In the genomic region with DNA sequence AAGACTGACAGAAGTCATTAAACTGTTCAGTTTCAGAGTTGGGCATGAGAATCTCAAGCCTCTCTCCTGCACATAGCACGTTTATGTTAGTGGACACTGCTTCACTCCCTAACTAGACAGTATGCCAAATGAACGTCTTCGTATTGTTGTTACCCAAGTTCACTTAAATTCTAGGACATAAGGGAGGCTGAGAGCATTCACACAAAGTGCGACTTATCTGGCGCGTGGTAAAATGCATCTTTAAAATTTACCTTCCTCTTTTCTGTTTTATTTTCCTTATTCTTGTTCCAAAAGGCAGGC, we compare ENCODE assay signal across 24 cellular contexts.
DNase-seq lines count a peak whose midpoint lies in the region; ATAC-seq and TF ChIP-seq lines count a peak whose summit lies in the region.
"Had no signal": no experiment of that assay in that cellular context is flagged by ENCODE, and none has a peak within 500 bp of the region (broad histone marks: within the 10 kb centered on the region; RNA-seq: fewer than 3 reads in every experiment).

No MANE protein-coding gene starts in this region.

- no peak for TF ChIP-seq CTCF in gastroesophageal sphincter (IDR thresholded peaks at IDR 0.05)
- TF ChIP-seq CTCF in nephron (IDR thresholded peaks at IDR 0.05; ENCODE audit: unreplicated experiment in 3 of 3), result no peak
- no peak for TF ChIP-seq CTCF in thoracic aorta (IDR thresholded peaks at IDR 0.05)

- no peak for DNase-seq in thoracic aorta (ENCODE audit: low spot score)
- DNase-seq in DMS79 treated with DMSO at 0.1 percent for 48 hours (lab: John Stamatoyannopoulos, UW), result no peak
- DNase-seq in activated CD4-positive, CD25-positive, alpha-beta regulatory T cell (lab: John Stamatoyannopoulos, UW), result no peak
- DNase-seq: activated CD4-positive, alpha-beta memory T cell treated with anti-CD3 and anti-CD28 coated beads, Interleukin-2, amount 10 ng/mL, durations not matched to agents 7 days and 5 days; activated naive CD4-positive, alpha-beta T cell treated with Interleukin-2 at 50 U/mL for 16 hours; activated T-cell treated with anti-CD3 and anti-CD28 coated beads, Interleukin-2, amount 50 U/mL, for 24 hours; AML-193; DMS79; endodermal cell; hippocampal formation; kidney; NCI-H1436; NCI-H524; SHP77; upper lobe of left lung; WERI-Rb-1 had no signal

- H3K4me3 ChIP-seq in gastroesophageal sphincter (peak overlapping the region; percentile 9 to 22), thoracic aorta (peak overlapping the region; percentile 58)
- H3K4me3 ChIP-seq: upper lobe of left lung had no signal

- H3K36me3 Mint-ChIP-seq in nephron (ENCODE audit: low read depth), result no peaks in the 10 kb centered on the region
- H3K36me3 Mint-ChIP-seq: memory B cell; stimulated activated memory B cell treated with anti-CD40 and anti-IgM and Interleukin-4, amounts not matched to agents 10 μg/mL and 1 μg/mL and 100 μg/mL, for 72 hours had no signal

- 24 to 59% methylated on average over 4 to 6 of the region's 6 CpGs for WGBS in gastroesophageal sphincter (ENCODE audit: low coverage in 1 of 2), 2 donors

- H3K36me3 ChIP-seq in gastroesophageal sphincter (no peaks in the 10 kb centered on the region), thoracic aorta (no peaks in the 10 kb centered on the region)
- H3K36me3 ChIP-seq: upper lobe of left lung, WERI-Rb-1 had no signal

- no peak for TF ChIP-seq EP300 in gastroesophageal sphincter (IDR thresholded peaks at IDR 0.05)

- H3K4me1 ChIP-seq in gastroesophageal sphincter, result peaks cover 0 to 75% (median 9%) of the 10 kb centered on the region in 3 donors
- H3K4me1 ChIP-seq in thoracic aorta (ENCODE audit: control insufficient read depth in 1 of 2, low read depth in 2 of 2), result peaks cover 34 to 87% of the 10 kb centered on the region in 2 donors
- H3K4me1 ChIP-seq: upper lobe of left lung had no signal

- H3K4me3 Mint-ChIP-seq in nephron, result peak overlapping the region in 2 of 3 experiments; percentile 74 to 87
- H3K4me3 Mint-ChIP-seq: activated CD4-positive, alpha-beta memory T cell treated with anti-CD3 and anti-CD28 coated beads, Interleukin-2, amount 10 ng/mL, durations not matched to agents 7 days and 5 days; activated T-cell treated with anti-CD3 and anti-CD28 coated beads, Interleukin-2, amount 50 U/mL, for 24 hours; endodermal cell; memory B cell; stimulated activated memory B cell treated with anti-CD40 and anti-IgM and Interleukin-4, amounts not matched to agents 10 μg/mL and 1 μg/mL and 100 μg/mL, for 72 hours; T-helper 1 cell treated with Interleukin-12 subunit alpha and Interleukin-12 subunit beta and Interleukin-4 antibody, amounts not matched to agents 30 μg/mL and 1 μg/mL, for 36 hours had no signal

- peak overlapping the region; percentile 12 to 39 (median 36) for H3K27ac Mint-ChIP-seq in nephron
- H3K27ac Mint-ChIP-seq: activated CD4-positive, alpha-beta memory T cell treated with anti-CD3 and anti-CD28 coated beads, Interleukin-2, amount 10 ng/mL, durations not matched to agents 7 days and 5 days; activated T-cell treated with anti-CD3 and anti-CD28 coated beads, Interleukin-2, amount 50 U/mL, for 24 hours; endodermal cell; memory B cell; progenitor cell of endocrine pancreas; stimulated activated memory B cell treated with anti-CD40 and anti-IgM and Interleukin-4, amounts not matched to agents 10 μg/mL and 1 μg/mL and 100 μg/mL, for 72 hours; T-helper 1 cell treated with Interleukin-12 subunit alpha and Interleukin-12 subunit beta and Interleukin-4 antibody, amounts not matched to agents 30 μg/mL and 1 μg/mL, for 36 hours had no signal

- H3K4me1 Mint-ChIP-seq in nephron, result peaks cover 41% of the 10 kb centered on the region
- H3K4me1 Mint-ChIP-seq: activated CD4-positive, alpha-beta memory T cell treated with anti-CD3 and anti-CD28 coated beads, Interleukin-2, amount 10 ng/mL, durations not matched to agents 7 days and 5 days; endodermal cell; memory B cell; stimulated activated memory B cell treated with anti-CD40 and anti-IgM and Interleukin-4, amounts not matched to agents 10 μg/mL and 1 μg/mL and 100 μg/mL, for 72 hours had no signal

- H3K27me3 ChIP-seq in gastroesophageal sphincter (no peaks in the 10 kb centered on the region), thoracic aorta (replicated peaks; ENCODE audit: insufficient read depth) (no peaks in the 10 kb centered on the region)
- H3K27me3 ChIP-seq: upper lobe of left lung had no signal

- TF ChIP-seq POLR2A in gastroesophageal sphincter (IDR thresholded peaks at IDR 0.05), result no peak

- H3K9me3 Mint-ChIP-seq in nephron, result no peaks in the 10 kb centered on the region
- H3K9me3 Mint-ChIP-seq: activated CD4-positive, alpha-beta memory T cell treated with anti-CD3 and anti-CD28 coated beads, Interleukin-2, amount 10 ng/mL, durations not matched to agents 7 days and 5 days; activated T-cell treated with anti-CD3 and anti-CD28 coated beads, Interleukin-2, amount 50 U/mL, for 24 hours; endodermal cell; memory B cell; stimulated activated memory B cell treated with anti-CD40 and anti-IgM and Interleukin-4, amounts not matched to agents 10 μg/mL and 1 μg/mL and 100 μg/mL, for 72 hours; T-helper 1 cell treated with Interleukin-12 subunit alpha and Interleukin-12 subunit beta and Interleukin-4 antibody, amounts not matched to agents 30 μg/mL and 1 μg/mL, for 36 hours had no signal

- no peaks in the 10 kb centered on the region for H3K9me3 ChIP-seq in gastroesophageal sphincter
- no peaks in the 10 kb centered on the region for H3K9me3 ChIP-seq in thoracic aorta
- H3K9me3 ChIP-seq: upper lobe of left lung had no signal

- peak overlapping the region; percentile 77 to 91 (median 80) for H3K27ac ChIP-seq in gastroesophageal sphincter
- peak overlapping the region; percentile 19 to 65 for H3K27ac ChIP-seq in thoracic aorta
- H3K27ac ChIP-seq: upper lobe of left lung, WERI-Rb-1 had no signal

- H3K27me3 Mint-ChIP-seq in nephron (ENCODE audit: low read depth), result no peaks in the 10 kb centered on the region
- H3K27me3 Mint-ChIP-seq: progenitor cell of endocrine pancreas; stimulated activated memory B cell treated with anti-CD40 and anti-IgM and Interleukin-4, amounts not matched to agents 10 μg/mL and 1 μg/mL and 100 μg/mL, for 72 hours had no signal

- ATAC-seq in SK-N-SH treated with all-trans-retinoic acid at 6 μM for 48 hours (peak; percentile 21), gastroesophageal sphincter (no peak), thoracic aorta (ENCODE audit: insufficient number of reproducible peaks, low FRiP score, low read depth) (no peak), GM19328 (IDR thresholded peaks at IDR 0.05; ENCODE audit: unreplicated experiment) (no peak)
- ATAC-seq: stimulated activated memory B cell treated with anti-CD40 and anti-IgM and Interleukin-4, amounts not matched to agents 10 μg/mL and 1 μg/mL and 100 μg/mL, for 72 hours had no signal

TF ChIP-seq in SK-N-SH treated with all-trans-retinoic acid at 6 μM for 48 hours, 23 proteins besides CTCF, POLR2A, EP300 and RAD21:
- TF ChIP-seq ZFP30 (CRISPR knock-in tag; IDR thresholded peaks at IDR 0.05) (no peak), PPARA (CRISPR knock-in tag; IDR thresholded peaks at IDR 0.05; ENCODE audit: borderline replicate concordance) (no peak), CSDC2 (CRISPR knock-in tag; IDR thresholded peaks at IDR 0.05) (no peak), SNAI2 (CRISPR knock-in tag; IDR thresholded peaks at IDR 0.05) (no peak), ZC3H10 (CRISPR knock-in tag; IDR thresholded peaks at IDR 0.05) (no peak), OSR1 (CRISPR knock-in tag; IDR thresholded peaks at IDR 0.05) (no peak), TOX (CRISPR knock-in tag; IDR thresholded peaks at IDR 0.05; ENCODE audit: borderline replicate concordance) (no peak)
- TF ChIP-seq, protein P1, sequence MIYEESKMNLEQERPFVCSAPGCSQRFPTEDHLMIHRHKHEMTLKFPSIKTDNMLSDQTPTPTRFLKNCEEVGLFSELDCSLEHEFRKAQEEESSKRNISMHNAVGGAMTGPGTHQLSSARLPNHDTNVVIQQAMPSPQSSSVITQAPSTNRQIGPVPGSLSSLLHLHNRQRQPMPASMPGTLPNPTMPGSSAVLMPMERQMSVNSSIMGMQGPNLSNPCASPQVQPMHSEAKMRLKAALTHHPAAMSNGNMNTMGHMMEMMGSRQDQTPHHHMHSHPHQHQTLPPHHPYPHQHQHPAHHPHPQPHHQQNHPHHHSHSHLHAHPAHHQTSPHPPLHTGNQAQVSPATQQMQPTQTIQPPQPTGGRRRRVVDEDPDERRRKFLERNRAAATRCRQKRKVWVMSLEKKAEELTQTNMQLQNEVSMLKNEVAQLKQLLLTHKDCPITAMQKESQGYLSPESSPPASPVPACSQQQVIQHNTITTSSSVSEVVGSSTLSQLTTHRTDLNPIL (CRISPR knock-in tag; IDR thresholded peaks at IDR 0.05; ENCODE audit: low read depth), result no peak
- TF ChIP-seq, protein P2, sequence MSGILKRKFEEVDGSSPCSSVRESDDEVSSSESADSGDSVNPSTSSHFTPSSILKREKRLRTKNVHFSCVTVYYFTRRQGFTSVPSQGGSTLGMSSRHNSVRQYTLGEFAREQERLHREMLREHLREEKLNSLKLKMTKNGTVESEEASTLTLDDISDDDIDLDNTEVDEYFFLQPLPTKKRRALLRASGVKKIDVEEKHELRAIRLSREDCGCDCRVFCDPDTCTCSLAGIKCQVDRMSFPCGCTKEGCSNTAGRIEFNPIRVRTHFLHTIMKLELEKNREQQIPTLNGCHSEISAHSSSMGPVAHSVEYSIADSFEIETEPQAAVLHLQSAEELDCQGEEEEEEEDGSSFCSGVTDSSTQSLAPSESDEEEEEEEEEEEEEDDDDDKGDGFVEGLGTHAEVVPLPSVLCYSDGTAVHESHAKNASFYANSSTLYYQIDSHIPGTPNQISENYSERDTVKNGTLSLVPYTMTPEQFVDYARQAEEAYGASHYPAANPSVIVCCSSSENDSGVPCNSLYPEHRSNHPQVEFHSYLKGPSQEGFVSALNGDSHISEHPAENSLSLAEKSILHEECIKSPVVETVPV (CRISPR knock-in tag; IDR thresholded peaks at IDR 0.05), result no peak
- TF ChIP-seq, protein P3, sequence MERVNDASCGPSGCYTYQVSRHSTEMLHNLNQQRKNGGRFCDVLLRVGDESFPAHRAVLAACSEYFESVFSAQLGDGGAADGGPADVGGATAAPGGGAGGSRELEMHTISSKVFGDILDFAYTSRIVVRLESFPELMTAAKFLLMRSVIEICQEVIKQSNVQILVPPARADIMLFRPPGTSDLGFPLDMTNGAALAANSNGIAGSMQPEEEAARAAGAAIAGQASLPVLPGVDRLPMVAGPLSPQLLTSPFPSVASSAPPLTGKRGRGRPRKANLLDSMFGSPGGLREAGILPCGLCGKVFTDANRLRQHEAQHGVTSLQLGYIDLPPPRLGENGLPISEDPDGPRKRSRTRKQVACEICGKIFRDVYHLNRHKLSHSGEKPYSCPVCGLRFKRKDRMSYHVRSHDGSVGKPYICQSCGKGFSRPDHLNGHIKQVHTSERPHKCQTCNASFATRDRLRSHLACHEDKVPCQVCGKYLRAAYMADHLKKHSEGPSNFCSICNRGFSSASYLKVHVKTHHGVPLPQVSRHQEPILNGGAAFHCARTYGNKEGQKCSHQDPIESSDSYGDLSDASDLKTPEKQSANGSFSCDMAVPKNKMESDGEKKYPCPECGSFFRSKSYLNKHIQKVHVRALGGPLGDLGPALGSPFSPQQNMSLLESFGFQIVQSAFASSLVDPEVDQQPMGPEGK (CRISPR knock-in tag; IDR thresholded peaks at IDR 0.05; ENCODE audit: borderline replicate concordance), result no peak
